Comparison of ENCODE assay signal across 1 cellular context in the genomic region with DNA sequence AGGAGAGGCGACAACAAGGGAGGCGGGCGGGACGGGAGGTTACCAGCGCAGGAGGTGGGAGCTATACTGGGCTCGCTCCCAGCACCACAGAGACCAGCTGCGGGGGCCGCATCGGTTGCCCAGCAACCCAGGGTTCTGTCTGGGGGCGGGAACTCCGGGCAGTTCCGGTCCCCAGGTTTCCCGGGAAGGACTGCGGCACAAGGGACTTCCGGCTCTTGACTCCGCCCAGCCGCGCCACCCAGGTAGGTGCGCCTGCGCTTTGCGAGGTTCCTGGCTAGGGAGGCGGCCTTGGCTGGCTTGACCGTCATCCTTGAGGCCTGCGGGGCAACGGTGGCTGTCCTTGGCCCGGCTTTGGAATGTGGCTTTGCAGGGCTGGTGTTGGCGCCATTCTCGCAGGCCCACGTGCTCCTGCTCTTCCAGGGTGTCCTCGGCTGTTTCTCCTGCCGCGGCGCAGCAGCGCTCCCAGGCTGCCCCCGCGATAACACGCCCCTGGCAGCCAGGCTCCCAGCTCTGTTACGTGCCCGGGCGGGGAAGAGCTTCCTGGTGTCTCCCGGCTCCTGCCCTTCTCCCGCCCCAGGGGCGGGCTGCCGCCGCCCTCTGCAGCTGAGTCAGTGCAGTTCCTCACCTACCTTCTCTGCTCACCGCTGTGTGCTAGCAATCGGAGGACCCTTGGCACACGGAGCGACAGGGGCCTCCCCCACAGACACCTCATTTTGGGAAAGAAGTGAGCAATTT.
TF ChIP-seq lines count a peak whose summit lies in the region.

Gene RSPH3 (minus strand): TSS at position 534 of the 735 bp plus-strand sequence. CDS start 652 bp downstream, outside the sequence.

TF ChIP-seq in HepG2, 621 proteins besides CTCF, POLR2A, EP300 and RAD21 (continued from another document):
- TF ChIP-seq REST (IDR thresholded peaks at IDR 0.05; ENCODE audit: borderline replicate concordance in 1 of 2, low read depth in 1 of 2, low read length in 2 of 2), result peak in 1 of 2 experiments; percentile 67; a peak in 1 of 4 replicates
- TF ChIP-seq IRX3 (CRISPR knock-in tag; IDR thresholded peaks at IDR 0.05; ENCODE audit: borderline replicate concordance, low read depth), result peak; percentile 98
- TF ChIP-seq PAWR (CRISPR knock-in tag; IDR thresholded peaks at IDR 0.05; ENCODE audit: borderline replicate concordance), result peak; percentile 92; the same call in 1 of the 2 replicates
- TF ChIP-seq ZSCAN31 (CRISPR knock-in tag; IDR thresholded peaks at IDR 0.05; ENCODE audit: low read depth), result peak; percentile 99
- TF ChIP-seq HDAC1 (CRISPR knock-in tag; IDR thresholded peaks at IDR 0.05), result peak; percentile 95
- no peak for TF ChIP-seq HOXA7 (CRISPR knock-in tag; IDR thresholded peaks at IDR 0.05)
- TF ChIP-seq ZFP1 (CRISPR knock-in tag; IDR thresholded peaks at IDR 0.05), result peak; percentile 89
- peak; percentile 100 for TF ChIP-seq MTERF4 (CRISPR knock-in tag; IDR thresholded peaks at IDR 0.05)
- 0 out of 2 replicates have a peak, but pooled peaks have one; percentile 48 for TF ChIP-seq MTA3 (CRISPR knock-in tag; IDR thresholded peaks at IDR 0.05)
- peak; percentile 59 for TF ChIP-seq ZBTB7A (CRISPR knock-in tag; IDR thresholded peaks at IDR 0.05)
- peak; percentile 99 for TF ChIP-seq ZNF674 (CRISPR knock-in tag; IDR thresholded peaks at IDR 0.05; ENCODE audit: low read depth)
- peak; percentile 95 for TF ChIP-seq TGIF2 (CRISPR knock-in tag; IDR thresholded peaks at IDR 0.05)
- TF ChIP-seq ZNF143 (CRISPR knock-in tag; IDR thresholded peaks at IDR 0.05), result peak; percentile 80
- TF ChIP-seq SNRNP70 (IDR thresholded peaks at IDR 0.05; ENCODE audit: low read depth, low read length), result no peak
- TF ChIP-seq KDM4B (CRISPR knock-in tag; IDR thresholded peaks at IDR 0.05), result peak; percentile 98; the same call in 1 of the 2 replicates
- no peak for TF ChIP-seq NFIB (CRISPR knock-in tag; IDR thresholded peaks at IDR 0.05; ENCODE audit: borderline replicate concordance)
- TF ChIP-seq HIVEP1 (CRISPR knock-in tag; IDR thresholded peaks at IDR 0.05), result peak; percentile 95
- TF ChIP-seq ZNF17 (CRISPR knock-in tag; IDR thresholded peaks at IDR 0.05), result no peak
- TF ChIP-seq, protein P1, sequence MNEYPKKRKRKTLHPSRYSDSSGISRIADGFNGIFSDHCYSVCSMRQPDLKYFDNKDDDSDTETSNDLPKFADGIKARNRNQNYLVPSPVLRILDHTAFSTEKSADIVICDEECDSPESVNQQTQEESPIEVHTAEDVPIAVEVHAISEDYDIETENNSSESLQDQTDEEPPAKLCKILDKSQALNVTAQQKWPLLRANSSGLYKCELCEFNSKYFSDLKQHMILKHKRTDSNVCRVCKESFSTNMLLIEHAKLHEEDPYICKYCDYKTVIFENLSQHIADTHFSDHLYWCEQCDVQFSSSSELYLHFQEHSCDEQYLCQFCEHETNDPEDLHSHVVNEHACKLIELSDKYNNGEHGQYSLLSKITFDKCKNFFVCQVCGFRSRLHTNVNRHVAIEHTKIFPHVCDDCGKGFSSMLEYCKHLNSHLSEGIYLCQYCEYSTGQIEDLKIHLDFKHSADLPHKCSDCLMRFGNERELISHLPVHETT (CRISPR knock-in tag; conservative IDR thresholded peaks at IDR 0.05), result peak; percentile 83; the same call in 1 of the 2 replicates
- TF ChIP-seq BRCA1 (CRISPR knock-in tag; IDR thresholded peaks at IDR 0.05), result peak; percentile 88; the same call in 1 of the 2 replicates
- TF ChIP-seq ZNF558 (CRISPR knock-in tag; IDR thresholded peaks at IDR 0.05; ENCODE audit: borderline replicate concordance), result peak; percentile 98
- TF ChIP-seq TCF7L2 (IDR thresholded peaks at IDR 0.05; ENCODE audit: low read depth, low read length), result no peak
- TF ChIP-seq CHD2 (IDR thresholded peaks at IDR 0.05; ENCODE audit: low read depth, low read length), result peak; percentile 80
- peak; percentile 91; the same call in 1 of the 2 replicates for TF ChIP-seq MEIS1 (CRISPR knock-in tag; IDR thresholded peaks at IDR 0.05; ENCODE audit: borderline replicate concordance)
- TF ChIP-seq ZMAT3 (CRISPR knock-in tag; conservative IDR thresholded peaks at IDR 0.05), result peak; percentile 94
- TF ChIP-seq ZNF790 (CRISPR knock-in tag; IDR thresholded peaks at IDR 0.05; ENCODE audit: borderline replicate concordance), result peak; percentile 99
- TF ChIP-seq IRF1 (CRISPR knock-in tag; IDR thresholded peaks at IDR 0.05; ENCODE audit: low read depth), result 0 out of 2 replicates have a peak, but pooled peaks have one; percentile 41
- TF ChIP-seq ZBTB20 (CRISPR knock-in tag; IDR thresholded peaks at IDR 0.05; ENCODE audit: borderline replicate concordance, low read depth), result peak; percentile 95
- peak; percentile 98 for TF ChIP-seq ZNF552 (CRISPR knock-in tag; IDR thresholded peaks at IDR 0.05; ENCODE audit: borderline replicate concordance)
- TF ChIP-seq KAT2B (IDR thresholded peaks at IDR 0.05; ENCODE audit: borderline replicate concordance, low read depth, low read length), result no peak
- peak; percentile 99 for TF ChIP-seq ZNF451 (CRISPR knock-in tag; IDR thresholded peaks at IDR 0.05)
- TF ChIP-seq THYN1 (CRISPR knock-in tag; IDR thresholded peaks at IDR 0.05; ENCODE audit: borderline replicate concordance, low read depth), result no peak
- TF ChIP-seq, protein P2, sequence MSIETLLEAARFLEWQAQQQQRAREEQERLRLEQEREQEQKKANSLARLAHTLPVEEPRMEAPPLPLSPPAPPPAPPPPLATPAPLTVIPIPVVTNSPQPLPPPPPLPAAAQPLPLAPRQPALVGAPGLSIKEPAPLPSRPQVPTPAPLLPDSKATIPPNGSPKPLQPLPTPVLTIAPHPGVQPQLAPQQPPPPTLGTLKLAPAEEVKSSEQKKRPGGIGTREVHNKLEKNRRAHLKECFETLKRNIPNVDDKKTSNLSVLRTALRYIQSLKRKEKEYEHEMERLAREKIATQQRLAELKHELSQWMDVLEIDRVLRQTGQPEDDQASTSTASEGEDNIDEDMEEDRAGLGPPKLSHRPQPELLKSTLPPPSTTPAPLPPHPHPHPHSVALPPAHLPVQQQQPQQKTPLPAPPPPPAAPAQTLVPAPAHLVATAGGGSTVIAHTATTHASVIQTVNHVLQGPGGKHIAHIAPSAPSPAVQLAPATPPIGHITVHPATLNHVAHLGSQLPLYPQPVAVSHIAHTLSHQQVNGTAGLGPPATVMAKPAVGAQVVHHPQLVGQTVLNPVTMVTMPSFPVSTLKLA (IDR thresholded peaks at IDR 0.05), result peak; percentile 85
- peak; percentile 97 for TF ChIP-seq ZNF34 (CRISPR knock-in tag; IDR thresholded peaks at IDR 0.05; ENCODE audit: borderline replicate concordance)
- peak; percentile 98 for TF ChIP-seq KLF6 (CRISPR knock-in tag; IDR thresholded peaks at IDR 0.05)
